10 cellular contexts compared by ENCODE assay signal in the genomic region with DNA sequence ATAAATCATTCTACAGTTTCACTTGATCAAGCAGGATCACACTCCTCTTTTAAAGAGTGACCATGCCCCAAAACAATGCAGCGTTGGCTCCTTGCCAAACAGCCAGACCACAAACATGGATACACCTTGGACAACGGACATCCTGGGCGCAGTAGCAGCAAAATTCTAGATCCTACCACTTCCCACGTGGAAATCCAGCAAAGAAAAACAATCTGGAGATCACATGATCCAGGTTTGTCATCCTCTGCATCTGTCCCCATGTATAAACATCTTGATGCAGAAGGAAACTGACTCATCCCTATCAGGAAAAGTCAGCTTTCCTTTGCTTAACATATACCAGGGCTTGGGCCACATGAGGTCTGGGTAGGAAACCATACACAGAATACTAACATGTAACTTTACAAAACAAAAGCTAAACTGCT. TPM values are rescaled to one million over a fixed set of nuclear protein-coding genes. Genes with fewer than 3 reads are reported as not detected.
A peak's percentile ranks its signal among the peaks of the same experiment; 100 is the strongest.
DNase-seq lines count a peak whose midpoint lies in the region; ATAC-seq and TF ChIP-seq lines count a peak whose summit lies in the region.
"Had no signal": no experiment of that assay in that cellular context is flagged by ENCODE, and none has a peak within 500 bp of the region (broad histone marks: within the 10 kb centered on the region; RNA-seq: fewer than 3 reads in every experiment).

No MANE protein-coding gene starts in this region.

- intact Hi-C loops in posterior vena cava (cut with DNase I): no loop called here

- H3K9me3 ChIP-seq in MG63 (no peaks in the 10 kb centered on the region), lung (ENCODE audit: control insufficient read depth in 2 of 2, insufficient read depth in 1 of 2, low read length in 1 of 2) (no peaks in the 10 kb centered on the region)
- H3K9me3 ChIP-seq: BE2C had no signal

- peak overlapping the region; percentile 26 to 77 for H3K27ac ChIP-seq in lung (ENCODE audit: low read depth in 1 of 2, low read length in 1 of 2)

- ATAC-seq in lung (ENCODE audit: insufficient read depth, low FRiP score) (peak; percentile 51), GM19328 (IDR thresholded peaks at IDR 0.05; ENCODE audit: unreplicated experiment) (no peak), GM21381 (IDR thresholded peaks at IDR 0.05; ENCODE audit: unreplicated experiment) (no peak)

- H3K4me3 ChIP-seq in AG04449 (ENCODE audit: low read depth, low read length) (no peak overlapping the region), MG63 (no peak overlapping the region), cardiac fibroblast (replicated peaks in 1 of 2; ENCODE audit: low read depth in 2 of 2, low read length in 2 of 2) (no peak overlapping the region), lung (no peak overlapping the region)

- CTCF ChIA-PET in AG04449 (lab: Yijun Ruan, JAX): interaction anchor here (1.8 kb wide), 1 partner anchor 16 kb away, joined by 4 read pairs; no protein-coding TSS in a partner anchor

- TF ChIP-seq CTCF in AG04449 (IDR thresholded peaks at IDR 0.05; ENCODE audit: insufficient read depth, low read length, missing control alignments) (no peak), cardiac fibroblast (IDR thresholded peaks at IDR 0.05; ENCODE audit: low read depth, low read length) (no peak), lung (IDR thresholded peaks at IDR 0.05; ENCODE audit: control extremely low read depth, extremely low read depth) (no peak)

- peaks cover 2 to 12% of the 10 kb centered on the region in 2 donors for H3K4me1 ChIP-seq in lung (ENCODE audit: control insufficient read depth in 2 of 2, insufficient read depth in 2 of 2, low read length in 2 of 2)
- H3K4me1 ChIP-seq: BE2C had no signal

- H3K36me3 ChIP-seq in MG63 (no peaks in the 10 kb centered on the region), lung (ENCODE audit: control insufficient read depth in 2 of 2, insufficient read depth in 2 of 2, low read length in 2 of 2) (no peaks in the 10 kb centered on the region)
- H3K36me3 ChIP-seq: BE2C had no signal

- H3K27me3 ChIP-seq in MG63 (no peaks in the 10 kb centered on the region), lung (ENCODE audit: control insufficient read depth, insufficient read depth) (no peaks in the 10 kb centered on the region)
- H3K27me3 ChIP-seq: BE2C had no signal

- DNase-seq in AG04449 (ENCODE audit: low read depth, low spot score): peak; percentile 54
- DNase-seq in MG63: peak; percentile 67
- DNase-seq in cardiac fibroblast (ENCODE audit: low read depth in 2 of 2): peak; percentile 79 to 90
- DNase-seq in lung (ENCODE audit: low spot score): peak; percentile 45
- no peak for DNase-seq in SK-N-DZ (ENCODE audit: low spot score)
- DNase-seq in posterior vena cava (ENCODE audit: low spot score): no peak
- DNase-seq: activated effector memory CD4-positive, alpha-beta T cell treated with Interleukin-2 at 50 U/mL for 16 hours; BE2C had no signal

- WGBS in lung, 2 donors: 20 to 36% methylated on average over 4 of the region's 4 CpGs

- POLR2A ChIA-PET in AG04449 (lab: Yijun Ruan, JAX): interaction anchor here (0.7 kb wide), 1 partner anchor 52 kb away, joined by 3 read pairs; no protein-coding TSS in a partner anchor

RNA-seq across cellular contexts. Expression of a gene that starts 53.1 kb away (rescaled TPM):
- total RNA-seq in MG63 (2014; rRNA removed; shearing (Covaris generic); ENCODE audit: low replicate concordance): 5.0 and 9.1 TPM in 2 replicates
- total RNA-seq in lung (10 to 100 TPM; 16.4 to 48.8 TPM), posterior vena cava (10 to 100 TPM; 29.0 to 44.5 TPM)
- 1 to 10 TPM; 1.5 to 4.9 TPM for polyA plus RNA-seq in lung
- polyA plus RNA-seq in SK-N-DZ (2014; cell fraction: cytosol; rRNA removed): 14.7 and 21.2 TPM in 2 replicates
- 6.6 and 58.0 TPM in 2 replicates for polyA plus RNA-seq in SK-N-DZ (2014; cell fraction: nucleus; rRNA removed)

Comparison
In these comparisons a context has a peak if more than half of its experiments do, and no peak if none do; other contexts are left out.
1. DNase-seq: peak in AG04449 (single experiment), MG63 (single experiment), cardiac fibroblast (2 of 2) and lung (single experiment); none in SK-N-DZ (single experiment) and posterior vena cava (single experiment).